Comparison of ENCODE assay signal across 9 cellular contexts in the genomic region with DNA sequence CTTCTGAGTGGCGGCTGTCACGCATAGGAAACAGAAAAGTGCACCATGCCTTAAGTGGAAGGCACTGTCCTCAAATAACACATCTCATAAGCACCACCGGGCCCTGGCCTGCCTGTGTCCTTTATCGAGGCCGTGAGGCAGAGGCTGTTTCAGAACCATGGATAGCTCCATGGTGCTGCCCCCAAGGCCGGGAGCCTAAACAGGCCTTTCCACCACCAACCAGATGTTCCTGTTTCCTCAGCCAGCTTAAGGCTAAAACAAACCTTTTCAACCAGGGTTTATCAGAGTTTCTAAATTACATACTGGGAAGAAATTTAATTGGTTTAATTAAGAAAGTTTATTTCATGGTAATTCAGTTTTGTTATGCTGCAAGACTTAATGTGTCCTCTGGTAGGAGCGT.
DNase-seq lines count a peak whose midpoint lies in the region; ATAC-seq and TF ChIP-seq lines count a peak whose summit lies in the region.
"Had no signal": no experiment of that assay in that cellular context is flagged by ENCODE, and none has a peak within 500 bp of the region (broad histone marks: within the 10 kb centered on the region; RNA-seq: fewer than 3 reads in every experiment).

No MANE protein-coding gene starts in this region.

- no peaks in the 10 kb centered on the region for H3K36me3 ChIP-seq in esophagus muscularis mucosa
- H3K36me3 ChIP-seq: thoracic aorta had no signal

- TF ChIP-seq POLR2A in esophagus muscularis mucosa (IDR thresholded peaks at IDR 0.05; ENCODE audit: low read depth), result no peak

- H3K27ac ChIP-seq in esophagus muscularis mucosa (replicated peaks in 1 of 4) (no peak overlapping the region), dorsolateral prefrontal cortex (no peak overlapping the region)
- H3K27ac ChIP-seq: thoracic aorta had no signal

- H3K4me1 ChIP-seq in esophagus muscularis mucosa, result no peaks in the 10 kb centered on the region

- no peak for TF ChIP-seq CTCF in esophagus muscularis mucosa (IDR thresholded peaks at IDR 0.05)
- TF ChIP-seq CTCF in dorsolateral prefrontal cortex (IDR thresholded peaks at IDR 0.05 in 54 of 56, conservative IDR thresholded peaks at IDR 0.05 in 2 of 56; ENCODE audit: low read depth in 1 of 56, partially characterized antibody in 56 of 56), result no peak

- peak; percentile 64 for ATAC-seq in activated CD8-positive, alpha-beta T cell treated with anti-CD3 and anti-CD28 coated beads, Interleukin-2, amount 10 ng/mL, durations not matched to agents 7 days and 5 days
- no peak for ATAC-seq in HG02852 (IDR thresholded peaks at IDR 0.05; ENCODE audit: unreplicated experiment)

- TF ChIP-seq EP300 in esophagus muscularis mucosa (IDR thresholded peaks at IDR 0.05), result no peak

- intact Hi-C loops in esophagus muscularis mucosa (cut with DNase I), result no loop called here
- intact Hi-C loops in dorsolateral prefrontal cortex (cut with DNase I), result no loop called here

- no peaks in the 10 kb centered on the region for H3K9me3 ChIP-seq in esophagus muscularis mucosa
- H3K9me3 ChIP-seq: thoracic aorta had no signal

- H3K4me1 Mint-ChIP-seq in activated CD8-positive, alpha-beta T cell treated with anti-CD3 and anti-CD28 coated beads, Interleukin-2, amount 10 ng/mL, durations not matched to agents 7 days and 5 days (ENCODE audit: low read depth), result peaks cover 4% of the 10 kb centered on the region

- peaks cover 3% of the 10 kb centered on the region for H3K27me3 Mint-ChIP-seq in activated CD8-positive, alpha-beta T cell treated with anti-CD3 and anti-CD28 coated beads, Interleukin-2, amount 10 ng/mL, durations not matched to agents 7 days and 5 days (ENCODE audit: low read depth)

- no peak overlapping the region for H3K4me3 ChIP-seq in esophagus muscularis mucosa
- H3K4me3 ChIP-seq in dorsolateral prefrontal cortex, result no peak overlapping the region
- H3K4me3 ChIP-seq: thoracic aorta had no signal

- H3K27me3 ChIP-seq in esophagus muscularis mucosa, result peaks cover 0 to 10% (median 0%) of the 10 kb centered on the region in 4 donors
- H3K27me3 ChIP-seq in dorsolateral prefrontal cortex, result peaks cover 0 to 10% (median 0%) of the 10 kb centered on the region in 45 donors

- CTCF ChIA-PET in activated CD8-positive, alpha-beta T cell treated with anti-CD3 and anti-CD28 coated beads, Interleukin-2, amount 10 ng/mL, durations not matched to agents 7 days and 5 days (lab: Charles Lee), result no interaction called here

- POLR2A ChIA-PET in activated CD8-positive, alpha-beta T cell treated with anti-CD3 and anti-CD28 coated beads, Interleukin-2, amount 10 ng/mL, durations not matched to agents 7 days and 5 days (lab: Charles Lee), result no interaction called here

- no peak overlapping the region for H3K27ac Mint-ChIP-seq in activated CD8-positive, alpha-beta T cell treated with anti-CD3 and anti-CD28 coated beads, Interleukin-2, amount 10 ng/mL, durations not matched to agents 7 days and 5 days

- no peaks in the 10 kb centered on the region for H3K36me3 Mint-ChIP-seq in activated CD8-positive, alpha-beta T cell treated with anti-CD3 and anti-CD28 coated beads, Interleukin-2, amount 10 ng/mL, durations not matched to agents 7 days and 5 days (ENCODE audit: low read depth)

- H3K9me3 Mint-ChIP-seq in activated CD8-positive, alpha-beta T cell treated with anti-CD3 and anti-CD28 coated beads, Interleukin-2, amount 10 ng/mL, durations not matched to agents 7 days and 5 days (ENCODE audit: insufficient read depth), result no peaks in the 10 kb centered on the region

- no peak overlapping the region for H3K4me3 Mint-ChIP-seq in activated CD8-positive, alpha-beta T cell treated with anti-CD3 and anti-CD28 coated beads, Interleukin-2, amount 10 ng/mL, durations not matched to agents 7 days and 5 days

- peak; percentile 39 for DNase-seq in COLO829 (ENCODE audit: low spot score)
- DNase-seq in HT-29 (ENCODE audit: low spot score), result peak; percentile 43
- peak; percentile 47 for DNase-seq in activated CD8-positive, alpha-beta T cell treated with anti-CD3 and anti-CD28 coated beads, Interleukin-2, amount 10 ng/mL, durations not matched to agents 7 days and 5 days
- peak; percentile 93 for DNase-seq in iPS-NIHi7 (ENCODE audit: extremely low spot score)
- no peak for DNase-seq in NCI-H1417 treated with DMSO at 0.1 percent for 48 hours (lab: John Stamatoyannopoulos, UW)
- DNase-seq in esophagus muscularis mucosa (ENCODE audit: extremely low spot score), result no peak
- no peak for DNase-seq in dorsolateral prefrontal cortex

- WGBS in esophagus muscularis mucosa, result 16% methylated on average over 7 of the region's 7 CpGs

Comparison
In these comparisons a context has a peak if more than half of its experiments do, and no peak if none do; other contexts are left out.
1. DNase-seq: peak in COLO829 (single experiment), HT-29 (single experiment), activated CD8-positive, alpha-beta T cell treated with anti-CD3 and anti-CD28 coated beads, Interleukin-2, amount 10 ng/mL, durations not matched to agents 7 days and 5 days (single experiment) and iPS-NIHi7 (single experiment); none in NCI-H1417 treated with DMSO at 0.1 percent for 48 hours (single experiment), esophagus muscularis mucosa (single experiment) and dorsolateral prefrontal cortex (0 of 10).